11 cellular contexts compared by ENCODE assay signal in the genomic region with DNA sequence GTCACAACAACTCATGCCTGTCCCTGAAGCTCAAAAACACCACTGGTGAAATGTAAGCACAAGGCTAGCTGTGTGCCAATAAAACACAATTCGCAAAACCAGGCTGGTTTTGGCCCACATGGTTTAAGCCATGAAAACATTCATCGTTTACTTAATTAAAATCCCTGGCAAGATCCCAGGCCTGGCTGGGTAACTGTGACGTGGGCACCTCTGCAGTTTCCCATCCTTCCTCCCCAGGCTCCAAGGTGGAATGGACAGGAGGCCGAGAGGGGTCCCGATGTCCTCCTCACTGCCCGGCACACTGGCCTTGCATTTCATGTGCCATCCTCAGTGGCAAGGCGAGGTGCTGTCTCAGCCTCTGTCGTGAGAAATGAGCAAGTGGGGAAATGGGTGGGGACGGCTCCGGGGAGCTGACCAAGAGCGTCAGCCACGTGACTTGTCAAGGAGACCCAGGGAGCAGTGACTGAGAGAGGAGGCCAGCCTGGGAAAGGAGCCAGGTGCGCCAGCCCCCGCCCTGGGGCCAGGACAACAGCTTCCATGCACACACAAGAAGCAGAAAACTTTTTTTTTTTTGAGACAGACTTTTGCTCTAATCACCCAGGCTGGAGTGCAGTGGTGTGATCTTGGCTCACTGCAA.
DNase-seq lines count a peak whose midpoint lies in the region; ATAC-seq and TF ChIP-seq lines count a peak whose summit lies in the region.
"Had no signal": no experiment of that assay in that cellular context is flagged by ENCODE, and none has a peak within 500 bp of the region (broad histone marks: within the 10 kb centered on the region; RNA-seq: fewer than 3 reads in every experiment).

No MANE protein-coding gene starts in this region.

- H3K36me3 Mint-ChIP-seq in CD8-positive, alpha-beta T cell, result no peaks in the 10 kb centered on the region
- H3K36me3 Mint-ChIP-seq in endodermal cell (ENCODE audit: low read depth), result no peaks in the 10 kb centered on the region

- peaks cover 5% of the 10 kb centered on the region for H3K4me1 ChIP-seq in skeletal muscle satellite cell (ENCODE audit: control insufficient read depth, insufficient read depth, low read length)
- H3K4me1 ChIP-seq in CD8-positive, alpha-beta T cell (ENCODE audit: insufficient read depth, low read length), result no peaks in the 10 kb centered on the region
- H3K4me1 ChIP-seq in endodermal cell (ENCODE audit: control insufficient read depth, insufficient read depth, low read length), result peaks cover 2% of the 10 kb centered on the region

- H3K4me3 Mint-ChIP-seq in CD8-positive, alpha-beta T cell, result no peak overlapping the region
- H3K4me3 Mint-ChIP-seq in endodermal cell, result no peak overlapping the region

- no peak overlapping the region for H3K9ac ChIP-seq in skeletal muscle satellite cell (ENCODE audit: low read depth, low read length)
- no peak overlapping the region for H3K9ac ChIP-seq in endodermal cell (ENCODE audit: extremely low read depth, low read length, poor library complexity, severe bottlenecking)

- no peak for TF ChIP-seq CTCF in CD8-positive, alpha-beta T cell (IDR thresholded peaks at IDR 0.05)
- TF ChIP-seq CTCF in endodermal cell (conservative IDR thresholded peaks at IDR 0.05), result no peak

- H3K4me3 ChIP-seq in skeletal muscle satellite cell (ENCODE audit: low read length) (no peak overlapping the region), endodermal cell (ENCODE audit: low read length) (no peak overlapping the region)
- H3K4me3 ChIP-seq in CD8-positive, alpha-beta T cell (ENCODE audit: low read depth, low read length), result no peak overlapping the region
- H3K4me3 ChIP-seq: GM12878 had no signal

- peaks cover 5% of the 10 kb centered on the region for H3K4me1 Mint-ChIP-seq in CD8-positive, alpha-beta T cell (ENCODE audit: low read depth)
- peaks cover 5% of the 10 kb centered on the region for H3K4me1 Mint-ChIP-seq in endodermal cell

- peak; percentile 77 to 80 for ATAC-seq in left cardiac atrium
- no peak for ATAC-seq in GM19351 (IDR thresholded peaks at IDR 0.05; ENCODE audit: unreplicated experiment)
- ATAC-seq in CD8-positive, alpha-beta T cell, result no peak
- ATAC-seq: GM12878 had no signal

- no peaks in the 10 kb centered on the region for H3K9me3 Mint-ChIP-seq in CD8-positive, alpha-beta T cell
- H3K9me3 Mint-ChIP-seq in endodermal cell, result peaks cover 3% of the 10 kb centered on the region

- intact Hi-C loops in left cardiac atrium (cut with DNase I), result no loop called here
- intact Hi-C loops in CD8-positive, alpha-beta T cell (cut with DNase I, micrococcal nuclease), result no loop called here

- H3K27ac Mint-ChIP-seq in CD8-positive, alpha-beta T cell, result no peak overlapping the region
- no peak overlapping the region for H3K27ac Mint-ChIP-seq in endodermal cell

- no peaks in the 10 kb centered on the region for H3K9me3 ChIP-seq in skeletal muscle satellite cell (replicated peaks; ENCODE audit: low read length)
- no peaks in the 10 kb centered on the region for H3K9me3 ChIP-seq in CD8-positive, alpha-beta T cell (ENCODE audit: low read length)
- H3K9me3 ChIP-seq in endodermal cell (ENCODE audit: control insufficient read depth, low read length), result no peaks in the 10 kb centered on the region

- no peaks in the 10 kb centered on the region for H3K27me3 Mint-ChIP-seq in CD8-positive, alpha-beta T cell (ENCODE audit: low read depth)
- H3K27me3 Mint-ChIP-seq in endodermal cell (ENCODE audit: insufficient read depth), result peaks cover 5% of the 10 kb centered on the region

- H3K27ac ChIP-seq in CD8-positive, alpha-beta T cell (ENCODE audit: low read depth, low read length), result no peak overlapping the region
- no peak overlapping the region for H3K27ac ChIP-seq in endodermal cell (ENCODE audit: low read depth, low read length)

- CTCF ChIA-PET in CD8-positive, alpha-beta T cell (lab: Charles Lee), result interaction anchor here (0.9 to 1.2 kb wide), 2 partner anchors 109 to 139 kb away, joined by 3 read pairs; no protein-coding TSS in a partner anchor

- DNase-seq in EH (ENCODE audit: low read depth) (peak; percentile 58), RPMI8226 (peak; percentile 94), left cardiac atrium (peak; percentile 73), endodermal cell (no peak), foreskin melanocyte (no peak)
- DNase-seq in CD8-positive, alpha-beta T cell, result no peak
- DNase-seq: activated CD4-positive, CD25-positive, alpha-beta regulatory T cell; NCI-H2171 had no signal

- H3K27me3 ChIP-seq in skeletal muscle satellite cell (ENCODE audit: control insufficient read depth, insufficient read depth, low read length), result no peaks in the 10 kb centered on the region
- H3K27me3 ChIP-seq in CD8-positive, alpha-beta T cell (ENCODE audit: insufficient read depth, low read length), result no peaks in the 10 kb centered on the region
- H3K27me3 ChIP-seq in endodermal cell (ENCODE audit: control insufficient read depth, insufficient read depth, low read length, poor library complexity, severe bottlenecking), result no peaks in the 10 kb centered on the region

- H3K4me2 ChIP-seq in skeletal muscle satellite cell (ENCODE audit: low read length), result peak overlapping the region; percentile 1

- POLR2A ChIA-PET in CD8-positive, alpha-beta T cell (lab: Charles Lee), result interaction anchor here (1.2 kb wide), 1 partner anchor 12 kb away, joined by 3 read pairs; no protein-coding TSS in a partner anchor

- no peaks in the 10 kb centered on the region for H3K36me3 ChIP-seq in skeletal muscle satellite cell (ENCODE audit: insufficient read depth, low read length)
- H3K36me3 ChIP-seq in CD8-positive, alpha-beta T cell (ENCODE audit: insufficient read depth, low read length), result no peaks in the 10 kb centered on the region
- no peaks in the 10 kb centered on the region for H3K36me3 ChIP-seq in endodermal cell (ENCODE audit: control insufficient read depth, insufficient read depth, low read length)

- WGBS in endodermal cell (ENCODE audit: insufficient coverage in 1 of 2, insufficient read length in 1 of 2), 2 experiments, result 87 to 94% methylated on average over 12 to 14 of the region's 14 CpGs

Comparison
In these comparisons a context has a peak if more than half of its experiments do, and no peak if none do; other contexts are left out.
1. DNase-seq: peak in EH (single experiment), RPMI8226 (single experiment) and left cardiac atrium (single experiment); none in CD8-positive, alpha-beta T cell (0 of 7), endodermal cell (single experiment) and foreskin melanocyte (single experiment).
2. ATAC-seq: peak in left cardiac atrium (2 of 2); none in GM19351 (single experiment) and CD8-positive, alpha-beta T cell (single experiment).